ENCODE assay signal across 22 cellular contexts in genomic region chr7:145269418-145270161, GRCh38.
DNase-seq lines count a peak whose midpoint lies in the region; ATAC-seq and FAIRE-seq lines count a peak whose summit lies in the region.
"Had no signal": no experiment of that assay in that cellular context is flagged by ENCODE, and none has a peak within 500 bp of the region (broad histone marks: within the 10 kb centered on the region; RNA-seq: fewer than 3 reads in every experiment).

No MANE protein-coding gene starts in this region.

- ATAC-seq in Right ventricle myocardium superior (ENCODE audit: poor library complexity) (no peak), left ventricle myocardium superior (no peak)
- ATAC-seq: GM12878, GM23338, HCT116, K562, Panc1 had no signal

- intact Hi-C loops in Right ventricle myocardium superior (cut with DNase I): no loop called here
- intact Hi-C loops in left ventricle myocardium superior (cut with micrococcal nuclease): no loop called here

- FAIRE-seq in urothelium cell line (lab: Jason Lieb, UNC): no peak
- FAIRE-seq: GM12878, K562 had no signal

- DNase-seq in Right ventricle myocardium superior (peak; percentile 30), left ventricle myocardium superior (no peak), SHP77 (lab: John Stamatoyannopoulos, UW) (peak; percentile 14 to 63), iris pigment epithelial cell (ENCODE audit: low read depth) (peak; percentile 10), urothelium cell line (ENCODE audit: low spot score) (peak; percentile 8), epidermal melanocyte (ENCODE audit: insufficient read length, low spot score) (no peak), germinal center (ENCODE audit: low spot score) (no peak), activated gamma-delta T cell treated with Interleukin-2 at 50 U/mL for 16 hours (no peak)
- DNase-seq: 8988T; Caco-2; CD4-positive, CD25-positive, alpha-beta regulatory T cell; EL; MV-4-11; NCI-H1417; NCI-H187; NCI-H526; SIG-M5 had no signal

Comparison
In these comparisons a context has a peak if more than half of its experiments do, and no peak if none do; other contexts are left out.
1. DNase-seq: peak in Right ventricle myocardium superior (single experiment), SHP77 (2 of 2), iris pigment epithelial cell (single experiment) and urothelium cell line (single experiment); none in left ventricle myocardium superior (single experiment), epidermal melanocyte (single experiment), germinal center (single experiment) and activated gamma-delta T cell treated with Interleukin-2 at 50 U/mL for 16 hours (single experiment).